ENCODE assay signal across 8 cellular contexts in the genomic region with DNA sequence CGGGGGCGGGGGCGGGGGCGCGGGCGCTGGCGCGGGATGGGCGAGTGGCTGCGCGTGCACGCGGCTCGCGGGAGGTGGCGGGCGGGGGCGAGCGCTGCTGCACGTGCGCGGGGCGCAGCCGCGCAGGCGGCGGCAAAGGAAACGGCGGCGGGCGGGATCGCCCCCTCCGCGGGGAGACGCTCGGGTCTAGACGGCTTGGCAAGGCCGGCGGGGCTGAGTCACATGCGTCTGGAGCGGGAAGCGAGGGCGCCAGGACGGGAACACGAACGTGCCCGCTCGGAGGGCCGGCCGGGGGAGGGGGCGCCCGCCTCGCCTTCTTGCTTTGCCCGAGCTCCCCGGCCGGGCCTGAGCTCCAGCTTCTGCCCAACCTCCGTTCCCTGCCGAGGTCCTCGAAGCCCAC. TPM values are rescaled to one million over a fixed set of nuclear protein-coding genes. Genes with fewer than 3 reads are reported as not detected.
DNase-seq lines count a peak whose midpoint lies in the region; ATAC-seq, FAIRE-seq and TF ChIP-seq lines count a peak whose summit lies in the region.

No MANE protein-coding gene starts in this region.

- H2AFZ ChIP-seq in PC-3 (ENCODE audit: low read length) (no peak overlapping the region), astrocyte (ENCODE audit: low read depth, low read length) (no peak overlapping the region)

- H3K27ac Mint-ChIP-seq in astrocyte (ENCODE audit: unreplicated experiment): no peak overlapping the region

- intact Hi-C loops in PC-3 (cut with micrococcal nuclease): no loop called here

- H3K4me1 ChIP-seq in PC-3 (ENCODE audit: insufficient read depth, low read length): no peaks in the 10 kb centered on the region; the same call in 1 of the 2 replicates
- peaks cover 30% of the 10 kb centered on the region for H3K4me1 ChIP-seq in astrocyte (ENCODE audit: insufficient read depth, low read length)

- no peak for ATAC-seq in PC-3
- no peak for ATAC-seq in GM21723 (IDR thresholded peaks at IDR 0.05; ENCODE audit: unreplicated experiment)
- ATAC-seq in HG03196 (IDR thresholded peaks at IDR 0.05; ENCODE audit: unreplicated experiment): no peak

- H3K4me1 Mint-ChIP-seq in astrocyte (ENCODE audit: low read depth, unreplicated experiment): peaks cover 6% of the 10 kb centered on the region

- POLR2A ChIA-PET in PC-3 (lab: Charles Lee; ENCODE audit: unreplicated experiment): no interaction called here

- H3K27me3 Mint-ChIP-seq in astrocyte (ENCODE audit: low read depth, unreplicated experiment): peaks cover 1% of the 10 kb centered on the region

- TF ChIP-seq CTCF in PC-3 (conservative IDR thresholded peaks at IDR 0.05; ENCODE audit: low read depth, low read length) (no peak), astrocyte (IDR thresholded peaks at IDR 0.05; ENCODE audit: insufficient read depth, low read depth, low read length) (no peak)

- BruUV-seq in PC-3 (replicated peaks; lab: Mats Ljungman, UMichigan): no TSS peak

- H3K9ac ChIP-seq in PC-3 (ENCODE audit: low read length) (no peak overlapping the region), astrocyte (ENCODE audit: low read length) (peak overlapping the region; percentile 26)

- FAIRE-seq in astrocyte (lab: Jason Lieb, UNC): no peak

- no peak overlapping the region for H3K4me3 ChIP-seq in PC-3 (ENCODE audit: low read length)
- H3K4me3 ChIP-seq in astrocyte (ENCODE audit: insufficient read depth, low read depth, low read length): no peak overlapping the region

- no peaks in the 10 kb centered on the region for H3K9me2 ChIP-seq in PC-3 (replicated peaks; ENCODE audit: low read length)

- H3K27me3 ChIP-seq in PC-3 (ENCODE audit: low read length) (no peaks in the 10 kb centered on the region), astrocyte (ENCODE audit: insufficient read depth, low read length) (no peaks in the 10 kb centered on the region)

- H3K9me3 Mint-ChIP-seq in astrocyte (ENCODE audit: unreplicated experiment): no peaks in the 10 kb centered on the region

- peak; percentile 46 for DNase-seq in AG08395 (ENCODE audit: low spot score)
- peak; percentile 36 for DNase-seq in PC-3
- peak; percentile 50 for DNase-seq in astrocyte (ENCODE audit: low read depth)
- peak; percentile 31 for DNase-seq in kidney tubule cell (ENCODE audit: low spot score)
- DNase-seq in stimulated activated CD8-positive, alpha-beta memory T cell treated with anti-CD3 and anti-CD28 coated beads, Interleukin-2, amount 100 ng/mL, for 48 hours (ENCODE audit: low read depth in 2 of 2): peak; percentile 4 to 9
- DNase-seq in HuH-7.5 (ENCODE audit: low spot score): no peak

- no peaks in the 10 kb centered on the region for H3F3A ChIP-seq in PC-3 (ENCODE audit: low read length, unreplicated experiment)

- H3K79me2 ChIP-seq in PC-3 (ENCODE audit: low read length) (peaks cover 5% of the 10 kb centered on the region), astrocyte (ENCODE audit: insufficient read depth, low read length) (no peaks in the 10 kb centered on the region)

- peak overlapping the region; percentile 53; the same call in 1 of the 2 replicates for H3K4me2 ChIP-seq in PC-3 (ENCODE audit: low read length)
- peak overlapping the region; percentile 29 for H3K4me2 ChIP-seq in astrocyte (ENCODE audit: low read length)

- H4K20me1 ChIP-seq in PC-3 (ENCODE audit: low read length) (no peaks in the 10 kb centered on the region), astrocyte (ENCODE audit: insufficient read depth, low read length) (no peaks in the 10 kb centered on the region)

- H3K4me3 Mint-ChIP-seq in astrocyte (ENCODE audit: unreplicated experiment): no peak overlapping the region

- peaks cover 3% of the 10 kb centered on the region for H3K36me3 Mint-ChIP-seq in astrocyte (ENCODE audit: low read depth, unreplicated experiment)

- H3K36me3 ChIP-seq in PC-3 (ENCODE audit: low read depth, low read length) (no peaks in the 10 kb centered on the region), astrocyte (ENCODE audit: insufficient read depth, low read length) (no peaks in the 10 kb centered on the region)

- H3K27ac ChIP-seq in PC-3 (ENCODE audit: low read length) (no peak overlapping the region), astrocyte (ENCODE audit: low read depth, low read length) (peak overlapping the region; percentile 26)

- H3K9me3 ChIP-seq in PC-3 (ENCODE audit: low read length): no peaks in the 10 kb centered on the region
- no peaks in the 10 kb centered on the region for H3K9me3 ChIP-seq in astrocyte (ENCODE audit: insufficient read depth, low read depth, low read length)

- CTCF ChIA-PET in PC-3 (lab: Charles Lee): no interaction called here

RNA-seq across cellular contexts. Expression of a gene that starts 4.3 kb away (rescaled TPM):
- total RNA-seq in PC-3 (2014; rRNA removed) (34.1 and 46.0 TPM in 2 replicates), astrocyte (12.1 and 14.7 TPM in 2 replicates)

RNA-seq across cellular contexts. Expression of a gene that starts 20.1 kb away (rescaled TPM):
- total RNA-seq in PC-3 (2014; rRNA removed) (not detected in 2 replicates), astrocyte (50.0 and 87.7 TPM in 2 replicates)

RNA-seq across cellular contexts. Expression of a gene that starts 28.9 kb away (rescaled TPM):
- total RNA-seq in PC-3 (2014; rRNA removed) (1.4 and 4.7 TPM in 2 replicates), astrocyte (0.36 TPM in 1 of 2 replicates, not detected in the other)

RNA-seq across cellular contexts. Expression of a gene that starts 42.7 kb away (rescaled TPM):
- not detected in 2 replicates for total RNA-seq in PC-3 (2014; rRNA removed)
- 0.46 and 0.52 TPM in 2 replicates for total RNA-seq in astrocyte

Comparison
In these comparisons a context has a peak if more than half of its experiments do, and no peak if none do; other contexts are left out.
1. RNA of a gene that starts 20.1 kb away (total RNA-seq): 50.0 to 87.7 TPM in astrocyte; not detected in PC-3; every median in the first group is over 10 times any median in the second.